8 cellular contexts compared by ENCODE assay signal in the genomic region with DNA sequence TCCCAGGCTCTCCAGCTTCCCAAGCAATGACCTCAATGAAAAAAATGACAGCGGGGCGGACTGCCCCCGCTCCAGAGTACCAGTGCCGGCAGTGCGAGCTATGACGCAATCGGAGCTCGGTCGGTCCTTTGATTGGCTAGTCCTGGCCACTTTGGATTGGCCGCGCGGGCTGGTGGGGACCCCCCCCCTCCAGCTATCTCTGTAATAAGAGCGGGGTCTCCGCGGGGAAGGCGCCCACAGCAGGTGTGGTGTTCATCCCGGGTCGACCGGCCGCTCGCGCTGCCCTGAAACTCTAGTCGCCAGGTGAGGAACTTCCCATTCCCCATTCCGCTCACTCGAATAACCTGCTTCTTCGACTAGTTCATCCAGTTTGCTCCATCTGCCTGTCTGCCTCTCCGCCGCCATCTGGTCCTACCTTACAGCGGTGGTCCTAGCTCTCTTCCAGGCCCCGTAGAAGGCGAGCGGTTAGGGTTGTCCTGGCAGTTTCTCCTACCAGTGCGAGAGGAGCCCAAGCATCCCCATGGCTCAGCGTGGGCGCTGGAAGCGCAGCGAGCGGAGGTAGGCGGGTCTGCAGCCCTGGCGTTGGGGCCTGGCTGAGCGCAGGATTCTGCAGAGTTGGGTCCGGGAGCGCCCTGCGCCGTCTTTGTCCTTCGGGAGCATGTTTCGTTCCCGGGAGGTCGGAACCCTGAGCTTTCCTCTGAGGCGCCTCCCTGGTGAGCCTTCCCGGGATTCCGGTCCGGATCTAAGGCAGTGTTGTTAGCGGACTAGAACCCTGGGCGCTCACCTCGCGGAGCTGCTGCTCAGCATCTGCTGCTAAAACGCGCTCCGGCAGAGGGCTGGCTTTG. TPM values are rescaled to one million over a fixed set of nuclear protein-coding genes. Genes with fewer than 3 reads are reported as not detected.
DNase-seq lines count a peak whose midpoint lies in the region; ATAC-seq, FAIRE-seq and TF ChIP-seq lines count a peak whose summit lies in the region.

A gene with protein sequence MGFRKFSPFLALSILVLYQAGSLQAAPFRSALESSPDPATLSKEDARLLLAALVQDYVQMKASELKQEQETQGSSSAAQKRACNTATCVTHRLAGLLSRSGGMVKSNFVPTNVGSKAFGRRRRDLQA (plus strand): TSS at position 233 of the 845 bp plus-strand sequence. CDS start 1,126 bp downstream, outside the sequence.

- TF ChIP-seq EP300 in GM12878 (IDR thresholded peaks at IDR 0.05; ENCODE audit: borderline replicate concordance in 1 of 2, control insufficient read depth in 1 of 2, low read depth in 2 of 2, low read length in 2 of 2) = no peak

- H3K27ac ChIP-seq in GM12878 (ENCODE audit: control insufficient read depth, insufficient read depth) = no peak within 1 kb of the TSS

- SMC1A ChIA-PET in GM12878 (lab: Charles Lee; ENCODE audit: uncharacterized antibody, unreplicated experiment) = interaction anchor here (0.5 kb wide), 1 partner anchor 138 kb away, joined by 3 read pairs; no protein-coding TSS in a partner anchor

- H3K27me3 ChIP-seq in GM12878 (replicated peaks in 1 of 2; ENCODE audit: control insufficient read depth in 2 of 2, insufficient read depth in 2 of 2, low read length in 1 of 2) = 0 out of 4 replicates have a peak, but pooled peaks cover 0 to 2% of the 10 kb centered on the region in 2 experiments

- no peak for FAIRE-seq in GM12878 (lab: Jason Lieb, UNC)

- H3K27ac Mint-ChIP-seq in stimulated activated naive B cell treated with anti-CD40 and anti-IgM and Interleukin-4, amounts not matched to agents 10 μg/mL and 1 μg/mL and 100 μg/mL, for 72 hours = peak within 1 kb of the TSS; percentile 40

- CTCF ChIA-PET in GM12878 (lab: Yijun Ruan, JAX) = interaction anchor here (0.8 kb wide), 1 partner anchor 89 kb away, joined by 3 read pairs; no protein-coding TSS in a partner anchor

- H3K79me2 ChIP-seq in GM12878 (ENCODE audit: control insufficient read depth, insufficient read depth, low read length) = no peaks in the 10 kb centered on the region

- H3K9me3 Mint-ChIP-seq in stimulated activated naive B cell treated with anti-CD40 and anti-IgM and Interleukin-4, amounts not matched to agents 10 μg/mL and 1 μg/mL and 100 μg/mL, for 72 hours = peaks cover 5 to 8% of the 10 kb centered on the region in 2 donors

- H3K4me1 Mint-ChIP-seq in stimulated activated naive B cell treated with anti-CD40 and anti-IgM and Interleukin-4, amounts not matched to agents 10 μg/mL and 1 μg/mL and 100 μg/mL, for 72 hours = peaks cover 13 to 20% of the 10 kb centered on the region in 2 donors

- H3K4me1 ChIP-seq in GM12878 (ENCODE audit: control insufficient read depth, insufficient read depth, low read length) = no peaks in the 10 kb centered on the region

- in situ Hi-C loops in GM12878 (cut with MboI) = loop anchor here (5.0 kb wide), 1 partner anchor 166 kb away; no protein-coding TSS in a partner anchor

- no peaks in the 10 kb centered on the region; the same call in 2 of the 3 replicates for H3K9me3 ChIP-seq in GM12878 (replicated peaks; ENCODE audit: control insufficient read depth, insufficient read depth, low read length)

- H3K4me3 ChIP-seq in GM12878 = no peak within 1 kb of the TSS

- no peak within 1 kb of the TSS for H3K9ac ChIP-seq in GM12878 (ENCODE audit: control insufficient read depth, insufficient read depth, low read length)

- TF ChIP-seq POLR2A in GM12878 (IDR thresholded peaks at IDR 0.05; ENCODE audit: low read depth, low read length) = no peak

- RAD21 ChIA-PET in GM12878 (lab: Charles Lee; ENCODE audit: unreplicated experiment) = no interaction called here

- peak within 1 kb of the TSS; percentile 72 to 79 for H3K4me3 Mint-ChIP-seq in stimulated activated naive B cell treated with anti-CD40 and anti-IgM and Interleukin-4, amounts not matched to agents 10 μg/mL and 1 μg/mL and 100 μg/mL, for 72 hours

- POLR2A ChIA-PET in GM12878 (lab: Charles Lee) = no interaction called here

- no TSS peak for BruUV-seq in GM12878 (replicated peaks; lab: Mats Ljungman, UMichigan)

- no peak for ATAC-seq in GM12878
- ATAC-seq in stimulated activated naive B cell treated with anti-CD40 and anti-IgM and Interleukin-4, amounts not matched to agents 10 μg/mL and 1 μg/mL and 100 μg/mL, for 72 hours (replicated peaks) = no peak
- no peak for ATAC-seq in GM19351 (IDR thresholded peaks at IDR 0.05; ENCODE audit: unreplicated experiment)

- TF ChIP-seq CTCF in GM12878 (IDR thresholded peaks at IDR 0.05 in 2 of 3, conservative IDR thresholded peaks at IDR 0.05 in 1 of 3; ENCODE audit: control insufficient read depth in 2 of 3, extremely low read depth in 1 of 3, insufficient read depth in 1 of 3, low read depth in 3 of 3, low read length in 3 of 3) = no peak

- H3K36me3 ChIP-seq in GM12878 (ENCODE audit: control insufficient read depth in 2 of 2, insufficient read depth in 2 of 2, low read length in 1 of 2) = no peaks in the 10 kb centered on the region

- H3K4me2 ChIP-seq in GM12878 (ENCODE audit: control insufficient read depth, insufficient read depth) = peak within 1 kb of the TSS; percentile 59

- peaks cover 0 to under 1% of the 10 kb centered on the region in 2 donors for H3K36me3 Mint-ChIP-seq in stimulated activated naive B cell treated with anti-CD40 and anti-IgM and Interleukin-4, amounts not matched to agents 10 μg/mL and 1 μg/mL and 100 μg/mL, for 72 hours

- H2AFZ ChIP-seq in GM12878 (ENCODE audit: control insufficient read depth, low read depth, low read length) = peak within 1 kb of the TSS; percentile 75

- WGBS in GM12878 (ENCODE audit: insufficient coverage, insufficient replicate concordance, low lambda C conversion rate, missing lambda C conversion rate) = 38% methylated on average over 57 of the region's 60 CpGs

- no peaks in the 10 kb centered on the region for H4K20me1 ChIP-seq in GM12878 (ENCODE audit: control insufficient read depth, insufficient read depth)

- no peak for TF ChIP-seq RAD21 in GM12878 (IDR thresholded peaks at IDR 0.05; ENCODE audit: insufficient read depth, low read depth, low read length)

- DNase-seq in EL = peak; percentile 18
- peak; percentile 87 for DNase-seq in NCI-H748 (lab: John Stamatoyannopoulos, UW; ENCODE audit: unreplicated experiment)
- no peak for DNase-seq in GM12878 (ENCODE audit: low read depth, low spot score)
- DNase-seq in islet precursor cell = peak; percentile 79
- no peak for DNase-seq in stimulated activated naive B cell treated with anti-CD40 and anti-IgM and Interleukin-4, amounts not matched to agents 10 μg/mL and 1 μg/mL and 100 μg/mL, for 72 hours
- no peak for DNase-seq in T1000 (lab: John Stamatoyannopoulos, UW)
- DNase-seq in GM19240 (ENCODE audit: insufficient read length, low spot score) = no peak

- intact Hi-C loops in GM12878 (cut with micrococcal nuclease; ENCODE audit: unreplicated experiment) = loop anchor here (2.0 to 10.0 kb wide), 2 partner anchors 101 to 539 kb away; a partner anchor contains a TSS

- peaks cover 54 to 59% of the 10 kb centered on the region in 2 donors for H3K27me3 Mint-ChIP-seq in stimulated activated naive B cell treated with anti-CD40 and anti-IgM and Interleukin-4, amounts not matched to agents 10 μg/mL and 1 μg/mL and 100 μg/mL, for 72 hours

TF ChIP-seq in GM12878, 131 proteins besides CTCF, POLR2A, EP300 and RAD21:
- no peak for TF ChIP-seq KAT2A (conservative IDR thresholded peaks at IDR 0.05; ENCODE audit: control insufficient read depth, low read depth, low read length)
- no peak for TF ChIP-seq TCF7 (IDR thresholded peaks at IDR 0.05; ENCODE audit: borderline replicate concordance)
- TF ChIP-seq SUPT20H (IDR thresholded peaks at IDR 0.05; ENCODE audit: borderline replicate concordance, control insufficient read depth, low read depth, low read length) = no peak
- TF ChIP-seq RAD51 (IDR thresholded peaks at IDR 0.05) = no peak
- no peak for TF ChIP-seq RELA (IDR thresholded peaks at IDR 0.05; ENCODE audit: borderline replicate concordance, partially characterized antibody)
- TF ChIP-seq HDGF (IDR thresholded peaks at IDR 0.05) = no peak

RNA-seq across cellular contexts. Expression of the gene that starts here (rescaled TPM):
- not detected in 2 replicates for total RNA-seq in GM12878 (2013; cell fraction: nucleolus; rRNA removed)
- 0.22 and 0.23 TPM in 2 replicates for total RNA-seq in GM12878 (2014; rRNA removed)
- total RNA-seq in GM12878 (2014; rRNA removed; fragmentation: Illumina TruSeq; extraction: Trizol) = 0.05 and 0.09 TPM in 2 replicates
- total RNA-seq in GM12878 (2021) = 0.28 TPM in 1 of 2 replicates, not detected in the other
- not detected for polyA plus RNA-seq in GM12878 (2011; ENCODE audit: low read depth)
- polyA plus RNA-seq in GM12878 (2011; rRNA removed) = not detected in 2 replicates
- polyA plus RNA-seq in GM12878 (2011; cell fraction: cytosol; rRNA removed) = not detected in 2 replicates
- polyA plus RNA-seq in GM12878 (2011; cell fraction: nucleus; rRNA removed) = not detected in 2 replicates
- 0.07 TPM in 1 of 2 replicates, not detected in the other for polyA plus RNA-seq in GM12878 (2012)
- polyA plus RNA-seq in GM12878 (2014; fragmentation: Illumina TruSeq; extraction: Trizol) = 0.09 TPM in 1 of 2 replicates, not detected in the other
- polyA plus RNA-seq in GM12878 (2014; fragmentation: Nextera tagmentation; extraction: Ambion mirVana) = not detected
- 0.05 and 0.19 TPM in 2 replicates for polyA plus RNA-seq in GM12878 (2014; rRNA removed)
- under 1 TPM; 0.10 to 0.12 TPM for polyA plus RNA-seq in GM12878 (2016; fragmentation: Nextera tagmentation; extraction: Ambion mirVana)
- not detected in 2 replicates for polyA minus RNA-seq in GM12878 (2011; rRNA and poly(A)+ RNA removed)
- not detected in 2 replicates for polyA minus RNA-seq in GM12878 (2011; cell fraction: cytosol; rRNA and poly(A)+ RNA removed)
- polyA minus RNA-seq in GM12878 (2011; cell fraction: nucleus; rRNA and poly(A)+ RNA removed) = not detected in 2 replicates

Comparison
In these comparisons a context has a peak if more than half of its experiments do, and no peak if none do; other contexts are left out.
1. DNase-seq: peak in EL (single experiment), NCI-H748 (single experiment) and islet precursor cell (single experiment); none in GM12878 (single experiment), stimulated activated naive B cell treated with anti-CD40 and anti-IgM and Interleukin-4, amounts not matched to agents 10 μg/mL and 1 μg/mL and 100 μg/mL, for 72 hours (single experiment), T1000 (single experiment) and GM19240 (single experiment).